Comparison of ENCODE assay signal across 10 cellular contexts in the genomic region with DNA sequence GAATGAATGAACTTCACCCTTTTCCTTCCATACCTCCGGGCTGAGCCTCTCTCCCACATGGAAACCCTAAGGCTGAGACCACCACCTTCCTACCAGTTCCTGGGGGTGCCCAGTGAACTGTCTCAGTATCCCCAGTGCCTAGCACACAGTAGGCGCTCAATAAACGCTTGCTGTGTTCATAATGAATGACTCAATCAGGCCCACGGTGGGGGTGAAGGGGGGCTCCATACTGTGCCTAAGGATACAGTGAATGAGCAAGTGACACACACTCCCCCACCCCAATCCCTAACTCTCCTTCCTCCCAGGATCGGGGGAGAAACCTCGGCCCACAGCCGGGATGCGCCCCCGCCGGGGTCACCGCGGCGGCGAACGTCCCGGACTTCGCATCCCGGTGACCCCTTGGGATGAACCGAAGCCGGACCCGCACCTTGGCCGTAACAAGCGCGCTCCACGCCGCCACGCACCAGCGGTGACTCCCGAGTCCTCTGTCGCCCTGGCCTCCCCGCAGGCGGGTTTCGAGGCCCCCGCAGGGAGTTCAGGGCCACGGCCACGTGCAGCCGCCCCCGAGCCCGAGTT. TPM values are rescaled to one million over a fixed set of nuclear protein-coding genes. Genes with fewer than 3 reads are reported as not detected.
DNase-seq lines count a peak whose midpoint lies in the region; ATAC-seq and TF ChIP-seq lines count a peak whose summit lies in the region.
"Had no signal": no experiment of that assay in that cellular context is flagged by ENCODE, and none has a peak within 500 bp of the region (broad histone marks: within the 10 kb centered on the region; RNA-seq: fewer than 3 reads in every experiment).

No MANE protein-coding gene starts in this region.

- no peak overlapping the region for H3K27ac Mint-ChIP-seq in CD8-positive, alpha-beta T cell
- H3K27ac Mint-ChIP-seq: dendritic cell treated with granulocyte-macrophage colony-stimulating factor and Interleukin-4, amounts not matched to agents 40 ng/mL and 50 ng/mL, for 4 days had no signal

- no peaks in the 10 kb centered on the region for H3K36me3 ChIP-seq in CD8-positive, alpha-beta T cell (ENCODE audit: insufficient read depth, low read length)
- H3K36me3 ChIP-seq in SJSA1 (no peaks in the 10 kb centered on the region; the same call in 1 of the 2 replicates), parathyroid adenoma (ENCODE audit: control insufficient read depth, insufficient read depth, low read length) (no peaks in the 10 kb centered on the region)

- TF ChIP-seq CTCF in CD8-positive, alpha-beta T cell (IDR thresholded peaks at IDR 0.05): no peak
- TF ChIP-seq CTCF in fibroblast of mammary gland (conservative IDR thresholded peaks at IDR 0.05; ENCODE audit: control insufficient read depth, insufficient read depth, low read depth, low read length) (no peak), parathyroid adenoma (IDR thresholded peaks at IDR 0.05) (no peak)

- no peak overlapping the region for H3K4me3 ChIP-seq in CD8-positive, alpha-beta T cell (ENCODE audit: low read depth, low read length)
- H3K4me3 ChIP-seq in SJSA1: peak overlapping the region; percentile 71
- H3K4me3 ChIP-seq in fibroblast of mammary gland (ENCODE audit: control insufficient read depth, low read depth, low read length): peak overlapping the region; percentile 54
- peak overlapping the region; percentile 76 for H3K4me3 ChIP-seq in parathyroid adenoma (ENCODE audit: low read depth, low read length)

- H3K4me3 Mint-ChIP-seq in CD8-positive, alpha-beta T cell: peak overlapping the region; percentile 50

- H3K36me3 Mint-ChIP-seq in CD8-positive, alpha-beta T cell: no peaks in the 10 kb centered on the region

- DNase-seq in CD8-positive, alpha-beta T cell: no peak
- DNase-seq in SJSA1 (ENCODE audit: low read depth in 1 of 2, low spot score in 2 of 2): peak in 1 of 2 experiments; percentile 4
- DNase-seq in fibroblast of mammary gland (ENCODE audit: low read depth): no peak
- no peak for DNase-seq in activated gamma-delta T cell treated with Interleukin-2 at 50 U/mL for 16 hours
- no peak for DNase-seq in NCI-H1092 treated with DMSO at 0.1 percent for 48 hours (lab: John Stamatoyannopoulos, UW)
- no peak for DNase-seq in anterior cingulate cortex (lab: John Stamatoyannopoulos, UW)
- DNase-seq: SHP77 treated with DMSO at 0.1 percent for 48 hours had no signal

- H3K27me3 Mint-ChIP-seq in CD8-positive, alpha-beta T cell (ENCODE audit: low read depth): peaks cover 53% of the 10 kb centered on the region

- no peak overlapping the region for H3K27ac ChIP-seq in CD8-positive, alpha-beta T cell (ENCODE audit: low read depth, low read length)
- 0 out of 2 replicates have a peak overlapping the region, but pooled peaks have one; percentile 13 for H3K27ac ChIP-seq in SJSA1
- H3K27ac ChIP-seq in parathyroid adenoma: no peak overlapping the region

- H3K79me2 ChIP-seq in parathyroid adenoma: no peaks in the 10 kb centered on the region

- H3K4me1 Mint-ChIP-seq in CD8-positive, alpha-beta T cell (ENCODE audit: low read depth): peaks cover 7% of the 10 kb centered on the region

- H3K4me1 ChIP-seq in CD8-positive, alpha-beta T cell (ENCODE audit: insufficient read depth, low read length): no peaks in the 10 kb centered on the region
- peaks cover 17% of the 10 kb centered on the region for H3K4me1 ChIP-seq in SJSA1 (replicated peaks)
- no peaks in the 10 kb centered on the region for H3K4me1 ChIP-seq in parathyroid adenoma

- CTCF ChIA-PET in CD8-positive, alpha-beta T cell (lab: Charles Lee): no interaction called here

- no peaks in the 10 kb centered on the region for H3K9me3 Mint-ChIP-seq in CD8-positive, alpha-beta T cell
- H3K9me3 Mint-ChIP-seq: dendritic cell treated with granulocyte-macrophage colony-stimulating factor and Interleukin-4, amounts not matched to agents 40 ng/mL and 50 ng/mL, for 4 days had no signal

- no peak for ATAC-seq in CD8-positive, alpha-beta T cell
- no peak for ATAC-seq in HG02678 (IDR thresholded peaks at IDR 0.05; ENCODE audit: unreplicated experiment)

- no peaks in the 10 kb centered on the region for H3K9me3 ChIP-seq in CD8-positive, alpha-beta T cell (ENCODE audit: low read length)
- H3K9me3 ChIP-seq in SJSA1 (replicated peaks): peaks cover 4% of the 10 kb centered on the region
- H3K9me3 ChIP-seq in parathyroid adenoma (ENCODE audit: control insufficient read depth, low read length): no peaks in the 10 kb centered on the region

- no peak overlapping the region for H3K9ac ChIP-seq in parathyroid adenoma

- peak overlapping the region; percentile 87 for H2AFZ ChIP-seq in parathyroid adenoma

- H3K27me3 ChIP-seq in CD8-positive, alpha-beta T cell (ENCODE audit: insufficient read depth, low read length): no peaks in the 10 kb centered on the region
- H3K27me3 ChIP-seq in SJSA1 (replicated peaks) (no peaks in the 10 kb centered on the region; the same call in 1 of the 2 replicates), parathyroid adenoma (ENCODE audit: control insufficient read depth, insufficient read depth, low read length) (no peaks in the 10 kb centered on the region)

- POLR2A ChIA-PET in CD8-positive, alpha-beta T cell (lab: Charles Lee): no interaction called here

- intact Hi-C loops in CD8-positive, alpha-beta T cell (cut with DNase I, micrococcal nuclease): no loop called here

- peak overlapping the region; percentile 99 for H3K4me2 ChIP-seq in parathyroid adenoma (ENCODE audit: low read length)

RNA-seq across cellular contexts. Expression of a gene that starts 0.6 kb away (rescaled TPM):
- not detected for total RNA-seq in CD8-positive, alpha-beta T cell
- 17.7 and 31.0 TPM in 2 replicates for total RNA-seq in SJSA1 (2014; rRNA removed; shearing (Covaris generic))

Comparison
In these comparisons a context has a peak if more than half of its experiments do, and no peak if none do; other contexts are left out.
1. RNA of a gene that starts 0.6 kb away (total RNA-seq): 17.7 to 31.0 TPM in SJSA1; not detected in CD8-positive, alpha-beta T cell; every median in the first group is over 10 times any median in the second.